10 cellular contexts compared by ENCODE assay signal in genomic region chr3:168884353-168884903, GRCh38.
A peak's percentile ranks its signal among the peaks of the same experiment; 100 is the strongest.
DNase-seq lines count a peak whose midpoint lies in the region; ATAC-seq lines count a peak whose summit lies in the region.
"Had no signal": no experiment of that assay in that cellular context is flagged by ENCODE, and none has a peak within 500 bp of the region (broad histone marks: within the 10 kb centered on the region; RNA-seq: fewer than 3 reads in every experiment).

No MANE protein-coding gene starts in this region.

- no peak overlapping the region for H3K14ac ChIP-seq in mesenchymal stem cell (ENCODE audit: low read length in 2 of 2)

- no peak overlapping the region for H3K23ac ChIP-seq in mesenchymal stem cell (ENCODE audit: low read length in 2 of 2)

- H3K27ac ChIP-seq in mesenchymal stem cell (ENCODE audit: low read length, poor library complexity, severe bottlenecking): no peak overlapping the region
- no peak overlapping the region for H3K27ac ChIP-seq in effector memory CD4-positive, alpha-beta T cell (ENCODE audit: insufficient read depth, low read length, poor library complexity, severe bottlenecking)

- no peak overlapping the region for H3K4ac ChIP-seq in mesenchymal stem cell (ENCODE audit: low read depth in 1 of 2, low read length in 2 of 2)

- H4K8ac ChIP-seq in mesenchymal stem cell (ENCODE audit: low read length): no peak overlapping the region

- H3K79me1 ChIP-seq in mesenchymal stem cell (replicated peaks; ENCODE audit: low read length, poor library complexity, severe bottlenecking): no peaks in the 10 kb centered on the region

- H2BK5ac ChIP-seq in mesenchymal stem cell (ENCODE audit: low read depth, low read length, poor library complexity, severe bottlenecking): no peak overlapping the region

- H4K91ac ChIP-seq in mesenchymal stem cell (ENCODE audit: low read length): no peak overlapping the region

- H3K9ac ChIP-seq in mesenchymal stem cell (ENCODE audit: low read length): peak overlapping the region; percentile 66

- H3K4me1 ChIP-seq in mesenchymal stem cell (ENCODE audit: control insufficient read depth, insufficient read depth, low read depth, low read length): no peaks in the 10 kb centered on the region
- H3K4me1 ChIP-seq in effector memory CD4-positive, alpha-beta T cell (ENCODE audit: control insufficient read depth, insufficient read depth, low read length, poor library complexity, severe bottlenecking): no peaks in the 10 kb centered on the region

- H3K27me3 ChIP-seq in mesenchymal stem cell (ENCODE audit: control insufficient read depth in 1 of 2, insufficient read depth in 1 of 2, low read length in 2 of 2): no peaks in the 10 kb centered on the region
- no peaks in the 10 kb centered on the region for H3K27me3 ChIP-seq in effector memory CD4-positive, alpha-beta T cell (replicated peaks; ENCODE audit: control insufficient read depth, insufficient read depth, low read length, poor library complexity, severe bottlenecking)

- no peak overlapping the region for H2BK12ac ChIP-seq in mesenchymal stem cell (ENCODE audit: low read length in 2 of 2)

- H3K4me3 ChIP-seq in mesenchymal stem cell (ENCODE audit: insufficient read depth in 1 of 2, low read depth in 1 of 2, low read length in 2 of 2): no peak overlapping the region
- H3K4me3 ChIP-seq in effector memory CD4-positive, alpha-beta T cell (ENCODE audit: insufficient read depth, low read depth, low read length, poor library complexity, severe bottlenecking): no peak overlapping the region

- no CpG with 5 or more reads among the region's 1 CpG for WGBS in mesenchymal stem cell

- DNase-seq in Caki2 (ENCODE audit: low read depth) (peak; percentile 68), LoVo (ENCODE audit: low spot score) (peak; percentile 81), T47D (ENCODE audit: low read depth in 1 of 2, low spot score in 1 of 2) (peak; percentile 11 to 60), mesenchymal stem cell (peak; percentile 33)
- DNase-seq in stimulated activated naive CD4-positive, alpha-beta T cell treated with Interleukin-2 at 50 U/mL for 16 hours (lab: John Stamatoyannopoulos, UW): no peak
- DNase-seq in effector memory CD4-positive, alpha-beta T cell: no peak
- DNase-seq: Karpas-422, T-helper 2 cell had no signal

- no peak overlapping the region for H2AK5ac ChIP-seq in mesenchymal stem cell (ENCODE audit: low read length, severe bottlenecking)

- in situ Hi-C loops in Caki2 (cut with HindIII; ENCODE audit: low pct_unique_long_range_greater_than_20kb, low sequenced_read_pairs) (no loop called here), T47D (cut with HindIII; ENCODE audit: low pct_unique_long_range_greater_than_20kb, low sequenced_read_pairs) (no loop called here)

- H3K9me3 ChIP-seq in mesenchymal stem cell (ENCODE audit: control insufficient read depth, low read length): no peaks in the 10 kb centered on the region
- H3K9me3 ChIP-seq in effector memory CD4-positive, alpha-beta T cell (ENCODE audit: control insufficient read depth, low read length): no peaks in the 10 kb centered on the region

- no peak overlapping the region for H2BK120ac ChIP-seq in mesenchymal stem cell (ENCODE audit: low read depth, low read length)

- H2AFZ ChIP-seq in mesenchymal stem cell (ENCODE audit: low read depth, low read length): no peak overlapping the region

- H3K18ac ChIP-seq in mesenchymal stem cell (ENCODE audit: low read depth in 1 of 2, low read length in 2 of 2): no peak overlapping the region

- H2BK15ac ChIP-seq in mesenchymal stem cell (ENCODE audit: low read depth, poor library complexity, severe bottlenecking): no peak overlapping the region

- ATAC-seq in GM19351 (IDR thresholded peaks at IDR 0.05; ENCODE audit: unreplicated experiment) (no peak), HG02885 (IDR thresholded peaks at IDR 0.05; ENCODE audit: poor library complexity, unreplicated experiment) (no peak)

- no peaks in the 10 kb centered on the region for H3K36me3 ChIP-seq in mesenchymal stem cell (ENCODE audit: control insufficient read depth in 1 of 2, insufficient read depth in 2 of 2, low read depth in 1 of 2, low read length in 2 of 2)
- no peaks in the 10 kb centered on the region for H3K36me3 ChIP-seq in effector memory CD4-positive, alpha-beta T cell (ENCODE audit: control insufficient read depth, insufficient read depth, low read length)

- no peak overlapping the region for H3K4me2 ChIP-seq in mesenchymal stem cell (ENCODE audit: low read length, poor library complexity, severe bottlenecking)

Comparison
In these comparisons a context has a peak if more than half of its experiments do, and no peak if none do; other contexts are left out.
1. DNase-seq: peak in Caki2 (single experiment), LoVo (single experiment), T47D (2 of 2) and mesenchymal stem cell (single experiment); none in stimulated activated naive CD4-positive, alpha-beta T cell treated with Interleukin-2 at 50 U/mL for 16 hours (single experiment) and effector memory CD4-positive, alpha-beta T cell (0 of 3).